ENCODE assay signal across 26 cellular contexts in the genomic region with DNA sequence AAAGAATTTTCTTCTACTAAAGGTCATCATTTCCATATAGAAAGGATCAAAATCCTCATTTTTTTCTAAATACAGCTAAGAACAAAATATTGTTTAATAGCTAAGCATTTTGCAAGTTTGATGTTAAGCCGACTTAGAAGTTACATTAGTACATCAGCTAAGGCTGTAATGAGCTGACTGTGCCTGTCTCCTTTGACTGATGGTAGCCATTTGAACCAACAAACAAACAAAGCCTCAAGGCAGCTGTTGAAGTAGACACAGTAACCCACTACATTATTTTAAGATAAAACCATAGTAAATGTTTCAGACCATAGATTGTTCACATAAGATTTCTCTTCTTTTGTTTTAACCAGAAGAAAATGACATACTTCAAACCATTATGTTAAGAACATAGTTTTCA.
"Had no signal": no experiment of that assay in that cellular context is flagged by ENCODE, and none has a peak within 500 bp of the region (broad histone marks: within the 10 kb centered on the region; RNA-seq: fewer than 3 reads in every experiment).

No MANE protein-coding gene starts in this region.

- DNase-seq: activated CD4-positive, alpha-beta memory T cell treated with anti-CD3 and anti-CD28 coated beads for 36 hours; activated CD4-positive, alpha-beta T cell treated with anti-CD3 and anti-CD28 coated beads, Interleukin-2, amount 10 ng/mL, durations not matched to agents 24 days and 14 days; activated CD8-positive, alpha-beta memory T cell treated with anti-CD3 and anti-CD28 coated beads, Interleukin-2, amount 50 U/mL, for 4 hours; activated gamma-delta T cell; activated naive CD4-positive, alpha-beta T cell treated with anti-CD3 and anti-CD28 coated beads, Interleukin-2, amount 50 U/mL, for 16 hours; activated T-cell treated with anti-CD3 and anti-CD28 coated beads, Interleukin-2, amount 50 U/mL, for 1 hour; amniotic stem cell; brain microvascular endothelial cell; cortex of kidney; left colon; mesenchymal stem cell; right lobe of liver; stimulated activated CD4-positive, alpha-beta T cell treated with anti-CD3 and anti-CD28 coated beads, Interleukin-12 subunit alpha, Interleukin-12 subunit beta, amount 100 ng/mL, for 4 hours; stimulated activated CD4-positive, alpha-beta T cell treated with anti-CD3 and anti-CD28 coated beads, Interleukin-4, amount 100 ng/mL, for 1 hour; stimulated activated naive CD8-positive, alpha-beta T cell treated with anti-CD3 and anti-CD28 coated beads, Interleukin-15, Interleukin-2, amounts not matched to agents 100 U/mL and 50 U/mL, for 24 hours; T1000; uterus; WERI-Rb-1 had no signal

- H3K4me3 Mint-ChIP-seq: activated CD4-positive, alpha-beta memory T cell treated with anti-CD3 and anti-CD28 coated beads for 36 hours; activated CD4-positive, alpha-beta T cell treated with anti-CD3 and anti-CD28 coated beads, Interleukin-2, amount 10 ng/mL, durations not matched to agents 24 days and 14 days; activated T-helper 1 cell treated with anti-CD3 and anti-CD28 coated beads, Interleukin-12 subunit alpha, Interleukin-12 subunit beta, Interleukin-2, Interleukin-4 antibody, amounts not matched to agents 30 ng/mL and 10 ng/mL and 1 ng/mL, durations not matched to agents 14 hours and 24 hours and 36 hours; natural killer cell treated with Interleukin-12 subunit alpha and Interleukin-12 subunit beta and Interleukin-15 and Interleukin-18, amount 100 ng/mL, for 72 hours; T-helper 1 cell treated with Interleukin-12 subunit alpha and Interleukin-12 subunit beta and Interleukin-4 antibody, amounts not matched to agents 30 μg/mL and 1 μg/mL, for 36 hours; type B pancreatic cell had no signal

- H3K4me1 ChIP-seq: gastroesophageal sphincter, right lobe of liver, uterus had no signal

- H3K9me3 ChIP-seq: gastroesophageal sphincter, right lobe of liver, thoracic aorta, uterus had no signal

- H3K9me3 Mint-ChIP-seq: activated CD4-positive, alpha-beta T cell treated with anti-CD3 and anti-CD28 coated beads, Interleukin-2, amount 10 ng/mL, durations not matched to agents 24 days and 14 days; type B pancreatic cell had no signal

- H3K36me3 ChIP-seq: brain microvascular endothelial cell, gastroesophageal sphincter, right lobe of liver, thoracic aorta, uterus, WERI-Rb-1 had no signal

- ATAC-seq: activated CD4-positive, CD25-positive, alpha-beta regulatory T cell treated with anti-CD3 and anti-CD28 coated beads, Interleukin-2, amount 50 U/mL, for 24 hours; gastroesophageal sphincter; left colon; natural killer cell treated with Interleukin-12 subunit alpha and Interleukin-12 subunit beta and Interleukin-15 and Interleukin-18, amount 100 ng/mL, for 72 hours; right lobe of liver; stimulated activated naive CD8-positive, alpha-beta T cell treated with anti-CD3 and anti-CD28 coated beads, Interleukin-15, Interleukin-2, amounts not matched to agents 100 U/mL and 50 U/mL, for 24 hours had no signal

- H3K4me1 Mint-ChIP-seq: activated CD4-positive, alpha-beta T cell treated with anti-CD3 and anti-CD28 coated beads, Interleukin-2, amount 10 ng/mL, durations not matched to agents 24 days and 14 days had no signal

- H3K27ac Mint-ChIP-seq: activated CD4-positive, alpha-beta memory T cell treated with anti-CD3 and anti-CD28 coated beads for 36 hours; activated CD4-positive, alpha-beta T cell treated with anti-CD3 and anti-CD28 coated beads, Interleukin-2, amount 10 ng/mL, durations not matched to agents 24 days and 14 days; activated T-helper 1 cell treated with anti-CD3 and anti-CD28 coated beads, Interleukin-12 subunit alpha, Interleukin-12 subunit beta, Interleukin-2, Interleukin-4 antibody, amounts not matched to agents 30 ng/mL and 10 ng/mL and 1 ng/mL, durations not matched to agents 14 hours and 24 hours and 36 hours; natural killer cell treated with Interleukin-12 subunit alpha and Interleukin-12 subunit beta and Interleukin-15 and Interleukin-18, amount 100 ng/mL, for 72 hours; T-helper 1 cell treated with Interleukin-12 subunit alpha and Interleukin-12 subunit beta and Interleukin-4 antibody, amounts not matched to agents 30 μg/mL and 1 μg/mL, for 36 hours; type B pancreatic cell had no signal

- H3K4me3 ChIP-seq: gastroesophageal sphincter, right lobe of liver, skin epidermis, thoracic aorta, uterus had no signal

- H3K27me3 Mint-ChIP-seq: activated CD4-positive, alpha-beta memory T cell treated with anti-CD3 and anti-CD28 coated beads for 36 hours; activated CD4-positive, alpha-beta T cell treated with anti-CD3 and anti-CD28 coated beads, Interleukin-2, amount 10 ng/mL, durations not matched to agents 24 days and 14 days; natural killer cell treated with Interleukin-12 subunit alpha and Interleukin-12 subunit beta and Interleukin-15 and Interleukin-18, amount 100 ng/mL, for 72 hours had no signal

- H3K36me3 Mint-ChIP-seq: activated CD4-positive, alpha-beta memory T cell treated with anti-CD3 and anti-CD28 coated beads for 36 hours; type B pancreatic cell had no signal

- H3K27ac ChIP-seq: brain microvascular endothelial cell, gastroesophageal sphincter, right lobe of liver, skin epidermis, thoracic aorta, uterus, WERI-Rb-1 had no signal

- H3K27me3 ChIP-seq: brain microvascular endothelial cell, gastroesophageal sphincter, right lobe of liver had no signal
